Comparison of ENCODE assay signal across 26 cellular contexts in genomic region chr5:134479839-134480238, GRCh38. TPM values are rescaled to one million over a fixed set of nuclear protein-coding genes. Genes with fewer than 3 reads are reported as not detected.
DNase-seq lines count a peak whose midpoint lies in the region; ATAC-seq, FAIRE-seq and TF ChIP-seq lines count a peak whose summit lies in the region.
"Had no signal": no experiment of that assay in that cellular context is flagged by ENCODE, and none has a peak within 500 bp of the region (broad histone marks: within the 10 kb centered on the region; RNA-seq: fewer than 3 reads in every experiment).

No MANE protein-coding gene starts in this region.

- H2AFZ ChIP-seq in HepG2 (ENCODE audit: low read length), result no peak overlapping the region
- H2AFZ ChIP-seq: GM23248 had no signal

- TF ChIP-seq CTCF in HepG2 (CRISPR knock-in tag; IDR thresholded peaks at IDR 0.05) (no peak), right lobe of liver (IDR thresholded peaks at IDR 0.05) (no peak), MCF 10A (IDR thresholded peaks at IDR 0.05; ENCODE audit: unreplicated experiment) (no peak), GM20000 (IDR thresholded peaks at IDR 0.05; ENCODE audit: extremely low read depth, missing control alignments) (no peak)

- H3K27ac ChIP-seq in HepG2 (ENCODE audit: extremely low read length, insufficient read depth, low read length), result no peak overlapping the region
- no peak overlapping the region for H3K27ac ChIP-seq in right lobe of liver
- H3K27ac ChIP-seq: 22Rv1, BLaER1, GM23248 had no signal

- H3K4me3 ChIP-seq in HepG2 (replicated peaks in 1 of 3; ENCODE audit: insufficient read depth in 1 of 3, low read depth in 2 of 3, low read length in 3 of 3) (no peak overlapping the region), right lobe of liver (no peak overlapping the region)
- H3K4me3 ChIP-seq: BLaER1, GM23248 had no signal

- TF ChIP-seq POLR2A in HepG2 (IDR thresholded peaks at IDR 0.05; ENCODE audit: insufficient read depth in 1 of 2, low read depth in 2 of 2, low read length in 2 of 2) (no peak), right lobe of liver (IDR thresholded peaks at IDR 0.05) (no peak)

- intact Hi-C loops in HepG2 (cut with micrococcal nuclease; ENCODE audit: unreplicated experiment) (no loop called here), right lobe of liver (cut with DNase I) (no loop called here), MCF 10A (cut with micrococcal nuclease) (no loop called here)

- H3K4me2 ChIP-seq in HepG2 (ENCODE audit: low read depth, low read length), result no peak overlapping the region
- H3K4me2 ChIP-seq: BLaER1 had no signal

- H3K9ac ChIP-seq in HepG2 (ENCODE audit: insufficient read depth, low read depth, low read length), result no peak overlapping the region
- H3K9ac ChIP-seq: BLaER1, GM23248 had no signal

- no peaks in the 10 kb centered on the region for H3K36me3 ChIP-seq in HepG2 (replicated peaks in 1 of 2; ENCODE audit: control insufficient read depth in 1 of 2, insufficient read depth in 2 of 2, low read length in 2 of 2)
- no peaks in the 10 kb centered on the region for H3K36me3 ChIP-seq in right lobe of liver
- H3K36me3 ChIP-seq: BLaER1 had no signal

- no peaks in the 10 kb centered on the region for H3K27me3 Mint-ChIP-seq in MCF 10A (ENCODE audit: insufficient read depth, unreplicated experiment)
- H3K27me3 Mint-ChIP-seq: CD4-positive, alpha-beta T cell; CD8-positive, alpha-beta memory T cell had no signal

- in situ Hi-C loops in HepG2 (cut with HindIII; ENCODE audit: extremely low pct_ligation_motif_present, low pct_unique_long_range_greater_than_20kb), result no loop called here

- DNase-seq in HepG2 (ENCODE audit: low spot score) (no peak), right lobe of liver (no peak), epidermal melanocyte (ENCODE audit: insufficient read length, low spot score) (peak; percentile 23), islet precursor cell (peak; percentile 3), MCF 10A (ENCODE audit: unreplicated experiment) (no peak), NCI-H82 (lab: John Stamatoyannopoulos, UW) (no peak), GM20000 (ENCODE audit: low spot score) (no peak), C1 segment of cervical spinal cord (lab: John Stamatoyannopoulos, UW) (no peak)
- DNase-seq: Calu3; CD4-positive, alpha-beta T cell; CD8-positive, alpha-beta memory T cell; COR-L47; DMS53; DMS79 treated with DMSO at 0.1 percent for 48 hours; GF-D8; GM23248; H7; HCEC 1CT had no signal

- ATAC-seq in HepG2 (no peak), right lobe of liver (no peak)

- no peak overlapping the region for H3K4me3 Mint-ChIP-seq in MCF 10A (ENCODE audit: unreplicated experiment)
- H3K4me3 Mint-ChIP-seq: B cell; CD14-positive monocyte; CD4-positive, alpha-beta T cell; CD8-positive, alpha-beta memory T cell had no signal

- WGBS in HepG2 (ENCODE audit: low lambda C conversion rate), result 70% methylated on average over 4 of the region's 4 CpGs
- 86% methylated on average over 4 of the region's 4 CpGs for WGBS in right lobe of liver (ENCODE audit: insufficient coverage, low coverage, low lambda C conversion rate, missing lambda C conversion rate)

- POLR2A ChIA-PET in HepG2 (lab: Yijun Ruan, JAX), result interaction anchor here (1.6 kb wide), 1 partner anchor 23 kb away, joined by 4 read pairs; no protein-coding TSS in a partner anchor
- POLR2A ChIA-PET in MCF 10A (lab: Yijun Ruan, JAX), result interaction anchor here (0.8 to 2.2 kb wide), 7 partner anchors 8 to 68 kb away, joined by 3 to 11 read pairs (median 4); partner anchors contain the start of gene CDKN2AIPNL

- TF ChIP-seq RAD21 in HepG2 (CRISPR knock-in tag; IDR thresholded peaks at IDR 0.05), result no peak

- BruUV-seq in HepG2 (replicated peaks; lab: Mats Ljungman, UMichigan) (no TSS peak), MCF 10A (replicated peaks; lab: Mats Ljungman, UMichigan) (no TSS peak)

- no peak overlapping the region for H3K27ac Mint-ChIP-seq in MCF 10A (ENCODE audit: low read depth, unreplicated experiment)
- H3K27ac Mint-ChIP-seq: B cell; CD14-positive monocyte; CD4-positive, alpha-beta T cell; CD8-positive, alpha-beta memory T cell had no signal

- no peaks in the 10 kb centered on the region for H3K9me3 ChIP-seq in HepG2 (ENCODE audit: low read length)
- H3K9me3 ChIP-seq in right lobe of liver, result no peaks in the 10 kb centered on the region
- H3K9me3 ChIP-seq: BLaER1 had no signal

- H3K4me1 ChIP-seq in HepG2 (ENCODE audit: insufficient read depth, low read length) (peaks cover 12% of the 10 kb centered on the region), right lobe of liver (no peaks in the 10 kb centered on the region)
- H3K4me1 ChIP-seq: BLaER1 had no signal

- H3K27me3 ChIP-seq in HepG2 (ENCODE audit: control insufficient read depth in 1 of 2, insufficient read depth in 2 of 2, low read length in 2 of 2) (no peaks in the 10 kb centered on the region), right lobe of liver (no peaks in the 10 kb centered on the region)
- H3K27me3 ChIP-seq: BLaER1 had no signal

- H4K20me1 ChIP-seq in HepG2 (ENCODE audit: insufficient read depth, low read length), result no peaks in the 10 kb centered on the region
- H4K20me1 ChIP-seq: BLaER1 had no signal

- no peaks in the 10 kb centered on the region for H3K36me3 Mint-ChIP-seq in MCF 10A (ENCODE audit: insufficient read depth, unreplicated experiment)
- H3K36me3 Mint-ChIP-seq: CD14-positive monocyte; CD8-positive, alpha-beta memory T cell had no signal

- H3K9me3 Mint-ChIP-seq in MCF 10A (ENCODE audit: unreplicated experiment), result peaks cover 5% of the 10 kb centered on the region
- H3K9me3 Mint-ChIP-seq: CD4-positive, alpha-beta T cell; CD8-positive, alpha-beta memory T cell had no signal

- no peaks in the 10 kb centered on the region for H3K4me1 Mint-ChIP-seq in MCF 10A (ENCODE audit: insufficient read depth, unreplicated experiment)
- H3K4me1 Mint-ChIP-seq: B cell; CD14-positive monocyte; CD8-positive, alpha-beta memory T cell had no signal

- no peak for FAIRE-seq in HepG2 (lab: Jason Lieb, UNC)
- FAIRE-seq: A204.1, GM12891, GM18507, H1 had no signal

- H3K79me2 ChIP-seq in HepG2 (ENCODE audit: insufficient read depth, low read length), result no peaks in the 10 kb centered on the region

- CTCF ChIA-PET in HepG2 (lab: Yijun Ruan, JAX; ENCODE audit: low intra/inter-chr PET ratio, low total read pairs) (no interaction called here), MCF 10A (lab: Yijun Ruan, JAX) (interaction anchor here (0.6 to 0.9 kb wide), 3 partner anchors 51 to 505 kb away, joined by 3 to 5 read pairs (median 3); no protein-coding TSS in a partner anchor)

- no peak for TF ChIP-seq EP300 in HepG2 (IDR thresholded peaks at IDR 0.05; ENCODE audit: low read depth in 2 of 2, low read length in 2 of 2)
- TF ChIP-seq EP300 in HepG2 (CRISPR knock-in tag; IDR thresholded peaks at IDR 0.05; ENCODE audit: borderline replicate concordance), result no peak

TF ChIP-seq in HepG2, 621 proteins besides CTCF, POLR2A, EP300 and RAD21:
- TF ChIP-seq ZNF644 (CRISPR knock-in tag; IDR thresholded peaks at IDR 0.05; ENCODE audit: low read depth) (0 out of 2 replicates have a peak, but pooled peaks have one; percentile 27), MXD4 (CRISPR knock-in tag; IDR thresholded peaks at IDR 0.05) (no peak), ELF1 (CRISPR knock-in tag; IDR thresholded peaks at IDR 0.05) (no peak), ZNF3 (CRISPR knock-in tag; IDR thresholded peaks at IDR 0.05) (peak; percentile 57; the same call in 1 of the 2 replicates)
TF ChIP-seq in HepG2: peak in this region for 2.

RNA-seq across cellular contexts. Expression of gene JADE2, which starts 45.6 kb away (rescaled TPM):
- total RNA-seq in HepG2 (2016; rRNA removed; fragmentation: Illumina TruSeq; extraction: Trizol) (15.1 and 15.6 TPM in 2 replicates), right lobe of liver (10 to 100 TPM in 1 of 6 experiments, 1 to 10 TPM in 5; 6.1 to 14.8 (median 8.4) TPM), MCF 10A (2022) (104 and 138 TPM in 2 replicates)
- 3.9 and 4.4 TPM in 2 replicates for total RNA-seq in HepG2 (2016; cell fraction: cytosol; rRNA removed; fragmentation: Illumina TruSeq; extraction: Trizol; ENCODE audit: low read depth)
- 15.7 and 16.4 TPM in 2 replicates for total RNA-seq in HepG2 (2016; cell fraction: insoluble cytoplasmic fraction; rRNA removed; fragmentation: Illumina TruSeq; extraction: Trizol)
- 9.9 and 14.2 TPM in 2 replicates for total RNA-seq in HepG2 (2016; cell fraction: membrane; rRNA removed; fragmentation: Illumina TruSeq; extraction: Trizol)
- total RNA-seq in HepG2 (2016; cell fraction: nucleus; rRNA removed; fragmentation: Illumina TruSeq; extraction: Trizol), result 10.7 and 11.7 TPM in 2 replicates
- 7.5 and 9.1 TPM in 2 replicates for polyA plus RNA-seq in HepG2 (2011; rRNA removed)
- polyA plus RNA-seq in HepG2 (2011; cell fraction: cytosol; rRNA removed), result 6.2 and 7.4 TPM in 2 replicates
- 10.9 and 11.6 TPM in 2 replicates for polyA plus RNA-seq in HepG2 (2011; cell fraction: nucleus; rRNA removed)
- polyA plus RNA-seq in HepG2 (2012), result 5.4 and 7.6 TPM in 2 replicates
- polyA plus RNA-seq in HepG2 (2016; cell fraction: cytosol; fragmentation: Illumina TruSeq; extraction: Trizol; ENCODE audit: low read depth), result 1.7 and 2.3 TPM in 2 replicates
- polyA plus RNA-seq in HepG2 (2016; cell fraction: insoluble cytoplasmic fraction; fragmentation: Illumina TruSeq; extraction: Trizol; ENCODE audit: low read depth), result 10.3 and 12.8 TPM in 2 replicates
- polyA plus RNA-seq in HepG2 (2016; cell fraction: membrane; fragmentation: Illumina TruSeq; extraction: Trizol; ENCODE audit: low read depth), result 4.9 and 6.8 TPM in 2 replicates
- 12.5 and 13.5 TPM in 2 replicates for polyA plus RNA-seq in HepG2 (2016; cell fraction: nucleus; fragmentation: Illumina TruSeq; extraction: Trizol; ENCODE audit: insufficient read depth, low read depth)
- 17.4 and 97.1 TPM in 2 replicates for polyA minus RNA-seq in HepG2 (2011; rRNA and poly(A)+ RNA removed; ENCODE audit: low replicate concordance)
- 6.2 and 12.3 TPM in 2 replicates for polyA minus RNA-seq in HepG2 (2011; cell fraction: cytosol; rRNA and poly(A)+ RNA removed)
- 7.2 and 7.7 TPM in 2 replicates for polyA minus RNA-seq in HepG2 (2011; cell fraction: nucleus; rRNA and poly(A)+ RNA removed)

Comparison
In these comparisons a context has a peak if more than half of its experiments do, and no peak if none do; other contexts are left out.
1. DNase-seq: peak in epidermal melanocyte (single experiment) and islet precursor cell (single experiment); none in HepG2 (single experiment), right lobe of liver (0 of 3), MCF 10A (single experiment), NCI-H82 (single experiment), GM20000 (single experiment) and C1 segment of cervical spinal cord (0 of 14).